Comparison of ENCODE assay signal across 2 cellular contexts in genomic region chr3:179276743-179277142, GRCh38.
A peak's percentile ranks its signal among the peaks of the same experiment; 100 is the strongest.
TF ChIP-seq lines count a peak whose summit lies in the region.

No MANE protein-coding gene starts in this region.

TF ChIP-seq in GM23338, 12 proteins besides CTCF, POLR2A, EP300 and RAD21:
- TF ChIP-seq EZH2phosphoT487 (IDR thresholded peaks at IDR 0.05; ENCODE audit: unreplicated experiment) (no peak), EZH2 (IDR thresholded peaks at IDR 0.05; ENCODE audit: low read depth, unreplicated experiment) (no peak), ZNF331 (CRISPR knock-in tag; IDR thresholded peaks at IDR 0.05; ENCODE audit: low read depth) (no peak), CREB1 (CRISPR knock-in tag; IDR thresholded peaks at IDR 0.05; ENCODE audit: low read depth) (no peak), JUNB (IDR thresholded peaks at IDR 0.05; ENCODE audit: unreplicated experiment) (no peak), STAT1 (IDR thresholded peaks at IDR 0.05; ENCODE audit: unreplicated experiment) (no peak)
- TF ChIP-seq, protein P1, sequence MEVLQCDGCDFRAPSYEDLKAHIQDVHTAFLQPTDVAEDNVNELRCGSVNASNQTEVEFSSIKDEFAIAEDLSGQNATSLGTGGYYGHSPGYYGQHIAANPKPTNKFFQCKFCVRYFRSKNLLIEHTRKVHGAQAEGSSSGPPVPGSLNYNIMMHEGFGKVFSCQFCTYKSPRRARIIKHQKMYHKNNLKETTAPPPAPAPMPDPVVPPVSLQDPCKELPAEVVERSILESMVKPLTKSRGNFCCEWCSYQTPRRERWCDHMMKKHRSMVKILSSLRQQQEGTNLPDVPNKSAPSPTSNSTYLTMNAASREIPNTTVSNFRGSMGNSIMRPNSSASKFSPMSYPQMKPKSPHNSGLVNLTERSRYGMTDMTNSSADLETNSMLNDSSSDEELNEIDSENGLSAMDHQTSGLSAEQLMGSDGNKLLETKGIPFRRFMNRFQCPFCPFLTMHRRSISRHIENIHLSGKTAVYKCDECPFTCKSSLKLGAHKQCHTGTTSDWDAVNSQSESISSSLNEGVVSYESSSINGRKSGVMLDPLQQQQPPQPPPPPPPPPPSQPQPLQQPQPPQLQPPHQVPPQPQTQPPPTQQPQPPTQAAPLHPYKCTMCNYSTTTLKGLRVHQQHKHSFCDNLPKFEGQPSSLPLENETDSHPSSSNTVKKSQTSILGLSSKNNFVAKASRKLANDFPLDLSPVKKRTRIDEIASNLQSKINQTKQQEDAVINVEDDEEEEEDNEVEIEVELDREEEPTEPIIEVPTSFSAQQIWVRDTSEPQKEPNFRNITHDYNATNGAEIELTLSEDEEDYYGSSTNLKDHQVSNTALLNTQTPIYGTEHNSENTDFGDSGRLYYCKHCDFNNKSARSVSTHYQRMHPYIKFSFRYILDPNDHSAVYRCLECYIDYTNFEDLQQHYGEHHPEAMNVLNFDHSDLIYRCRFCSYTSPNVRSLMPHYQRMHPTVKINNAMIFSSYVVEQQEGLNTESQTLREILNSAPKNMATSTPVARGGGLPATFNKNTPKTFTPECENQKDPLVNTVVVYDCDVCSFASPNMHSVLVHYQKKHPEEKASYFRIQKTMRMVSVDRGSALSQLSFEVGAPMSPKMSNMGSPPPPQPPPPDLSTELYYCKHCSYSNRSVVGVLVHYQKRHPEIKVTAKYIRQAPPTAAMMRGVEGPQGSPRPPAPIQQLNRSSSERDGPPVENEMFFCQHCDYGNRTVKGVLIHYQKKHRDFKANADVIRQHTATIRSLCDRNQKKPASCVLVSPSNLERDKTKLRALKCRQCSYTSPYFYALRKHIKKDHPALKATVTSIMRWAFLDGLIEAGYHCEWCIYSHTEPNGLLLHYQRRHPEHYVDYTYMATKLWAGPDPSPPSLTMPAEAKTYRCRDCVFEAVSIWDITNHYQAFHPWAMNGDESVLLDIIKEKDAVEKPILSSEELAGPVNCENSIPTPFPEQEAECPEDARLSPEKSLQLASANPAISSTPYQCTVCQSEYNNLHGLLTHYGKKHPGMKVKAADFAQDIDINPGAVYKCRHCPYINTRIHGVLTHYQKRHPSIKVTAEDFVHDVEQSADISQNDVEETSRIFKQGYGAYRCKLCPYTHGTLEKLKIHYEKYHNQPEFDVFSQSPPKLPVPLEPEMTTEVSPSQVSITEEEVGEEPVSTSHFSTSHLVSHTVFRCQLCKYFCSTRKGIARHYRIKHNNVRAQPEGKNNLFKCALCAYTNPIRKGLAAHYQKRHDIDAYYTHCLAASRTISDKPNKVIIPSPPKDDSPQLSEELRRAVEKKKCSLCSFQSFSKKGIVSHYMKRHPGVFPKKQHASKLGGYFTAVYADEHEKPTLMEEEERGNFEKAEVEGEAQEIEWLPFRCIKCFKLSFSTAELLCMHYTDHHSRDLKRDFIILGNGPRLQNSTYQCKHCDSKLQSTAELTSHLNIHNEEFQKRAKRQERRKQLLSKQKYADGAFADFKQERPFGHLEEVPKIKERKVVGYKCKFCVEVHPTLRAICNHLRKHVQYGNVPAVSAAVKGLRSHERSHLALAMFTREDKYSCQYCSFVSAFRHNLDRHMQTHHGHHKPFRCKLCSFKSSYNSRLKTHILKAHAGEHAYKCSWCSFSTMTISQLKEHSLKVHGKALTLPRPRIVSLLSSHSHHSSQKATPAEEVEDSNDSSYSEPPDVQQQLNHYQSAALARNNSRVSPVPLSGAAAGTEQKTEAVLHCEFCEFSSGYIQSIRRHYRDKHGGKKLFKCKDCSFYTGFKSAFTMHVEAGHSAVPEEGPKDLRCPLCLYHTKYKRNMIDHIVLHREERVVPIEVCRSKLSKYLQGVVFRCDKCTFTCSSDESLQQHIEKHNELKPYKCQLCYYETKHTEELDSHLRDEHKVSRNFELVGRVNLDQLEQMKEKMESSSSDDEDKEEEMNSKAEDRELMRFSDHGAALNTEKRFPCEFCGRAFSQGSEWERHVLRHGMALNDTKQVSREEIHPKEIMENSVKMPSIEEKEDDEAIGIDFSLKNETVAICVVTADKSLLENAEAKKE (CRISPR knock-in tag; IDR thresholded peaks at IDR 0.05): no peak
- TF ChIP-seq, protein P2, sequence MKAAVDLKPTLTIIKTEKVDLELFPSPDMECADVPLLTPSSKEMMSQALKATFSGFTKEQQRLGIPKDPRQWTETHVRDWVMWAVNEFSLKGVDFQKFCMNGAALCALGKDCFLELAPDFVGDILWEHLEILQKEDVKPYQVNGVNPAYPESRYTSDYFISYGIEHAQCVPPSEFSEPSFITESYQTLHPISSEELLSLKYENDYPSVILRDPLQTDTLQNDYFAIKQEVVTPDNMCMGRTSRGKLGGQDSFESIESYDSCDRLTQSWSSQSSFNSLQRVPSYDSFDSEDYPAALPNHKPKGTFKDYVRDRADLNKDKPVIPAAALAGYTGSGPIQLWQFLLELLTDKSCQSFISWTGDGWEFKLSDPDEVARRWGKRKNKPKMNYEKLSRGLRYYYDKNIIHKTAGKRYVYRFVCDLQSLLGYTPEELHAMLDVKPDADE (IDR thresholded peaks at IDR 0.05): no peak

TF ChIP-seq in K562, 482 proteins besides CTCF, POLR2A, EP300 and RAD21:
- TF ChIP-seq TAL1 (IDR thresholded peaks at IDR 0.05) (peak; percentile 23; the same call in 1 of the 2 replicates), TCF3 (CRISPR knock-in tag; IDR thresholded peaks at IDR 0.05) (peak; percentile 29; the same call in 1 of the 2 replicates), ZFP30 (CRISPR knock-in tag; IDR thresholded peaks at IDR 0.05; ENCODE audit: borderline replicate concordance) (no peak), ZNF592 (IDR thresholded peaks at IDR 0.05) (0 out of 2 replicates have a peak, but pooled peaks have one; percentile 27), CBFA2T2 (conservative IDR thresholded peaks at IDR 0.05) (0 out of 2 replicates have a peak, but pooled peaks have one; percentile 2), THAP7 (CRISPR knock-in tag; IDR thresholded peaks at IDR 0.05) (no peak), MTA3 (IDR thresholded peaks at IDR 0.05; ENCODE audit: borderline replicate concordance) (0 out of 2 replicates have a peak, but pooled peaks have one; percentile 27), SMARCE1 (IDR thresholded peaks at IDR 0.05) (peak; percentile 24; the same call in 1 of the 2 replicates), CXXC5 (CRISPR knock-in tag; IDR thresholded peaks at IDR 0.05) (peak; percentile 47), OTX1 (CRISPR knock-in tag; IDR thresholded peaks at IDR 0.05) (no peak), ZFP36 (IDR thresholded peaks at IDR 0.05; ENCODE audit: low read depth, low read length, partially characterized antibody) (no peak), ARID1B (IDR thresholded peaks at IDR 0.05) (peak; percentile 56), L3MBTL2 (IDR thresholded peaks at IDR 0.05) (0 out of 2 replicates have a peak, but pooled peaks have one; percentile 13), ZBTB1 (CRISPR knock-in tag; IDR thresholded peaks at IDR 0.05; ENCODE audit: borderline replicate concordance, low read depth) (no peak), DPF2 (IDR thresholded peaks at IDR 0.05) (peak; percentile 19; the same call in 1 of the 2 replicates), SMARCA4 (IDR thresholded peaks at IDR 0.05) (peak; percentile 55; the same call in 1 of the 2 replicates), CBFA2T3 (IDR thresholded peaks at IDR 0.05) (peak; percentile 33)
- TF ChIP-seq, protein P3, sequence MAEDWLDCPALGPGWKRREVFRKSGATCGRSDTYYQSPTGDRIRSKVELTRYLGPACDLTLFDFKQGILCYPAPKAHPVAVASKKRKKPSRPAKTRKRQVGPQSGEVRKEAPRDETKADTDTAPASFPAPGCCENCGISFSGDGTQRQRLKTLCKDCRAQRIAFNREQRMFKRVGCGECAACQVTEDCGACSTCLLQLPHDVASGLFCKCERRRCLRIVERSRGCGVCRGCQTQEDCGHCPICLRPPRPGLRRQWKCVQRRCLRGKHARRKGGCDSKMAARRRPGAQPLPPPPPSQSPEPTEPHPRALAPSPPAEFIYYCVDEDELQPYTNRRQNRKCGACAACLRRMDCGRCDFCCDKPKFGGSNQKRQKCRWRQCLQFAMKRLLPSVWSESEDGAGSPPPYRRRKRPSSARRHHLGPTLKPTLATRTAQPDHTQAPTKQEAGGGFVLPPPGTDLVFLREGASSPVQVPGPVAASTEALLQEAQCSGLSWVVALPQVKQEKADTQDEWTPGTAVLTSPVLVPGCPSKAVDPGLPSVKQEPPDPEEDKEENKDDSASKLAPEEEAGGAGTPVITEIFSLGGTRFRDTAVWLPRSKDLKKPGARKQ (CRISPR knock-in tag; IDR thresholded peaks at IDR 0.05): peak; percentile 33; the same call in 1 of the 2 replicates
- TF ChIP-seq, protein P4, sequence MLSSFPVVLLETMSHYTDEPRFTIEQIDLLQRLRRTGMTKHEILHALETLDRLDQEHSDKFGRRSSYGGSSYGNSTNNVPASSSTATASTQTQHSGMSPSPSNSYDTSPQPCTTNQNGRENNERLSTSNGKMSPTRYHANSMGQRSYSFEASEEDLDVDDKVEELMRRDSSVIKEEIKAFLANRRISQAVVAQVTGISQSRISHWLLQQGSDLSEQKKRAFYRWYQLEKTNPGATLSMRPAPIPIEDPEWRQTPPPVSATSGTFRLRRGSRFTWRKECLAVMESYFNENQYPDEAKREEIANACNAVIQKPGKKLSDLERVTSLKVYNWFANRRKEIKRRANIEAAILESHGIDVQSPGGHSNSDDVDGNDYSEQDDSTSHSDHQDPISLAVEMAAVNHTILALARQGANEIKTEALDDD (IDR thresholded peaks at IDR 0.05): peak; percentile 91
